9 cellular contexts compared by ENCODE assay signal in the genomic region with DNA sequence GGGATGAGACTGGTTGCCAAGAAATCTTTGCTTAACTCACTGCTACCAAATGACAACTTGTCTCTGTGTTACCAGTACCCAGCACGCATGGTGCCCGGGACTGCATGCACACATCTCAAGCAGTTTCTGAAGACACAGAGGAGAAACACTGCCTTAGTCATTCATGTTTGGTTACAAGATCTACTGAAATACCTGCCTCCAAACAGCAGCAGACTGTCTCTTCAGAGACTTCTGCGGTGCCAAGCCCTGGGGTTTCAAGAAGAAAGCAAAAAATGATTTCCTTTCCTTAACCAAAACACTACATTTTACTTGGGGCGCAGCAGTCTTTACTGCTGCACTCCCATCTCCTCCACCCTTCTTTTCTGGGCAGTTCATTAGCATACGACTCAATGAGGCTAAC. TPM values are rescaled to one million over a fixed set of nuclear protein-coding genes. Genes with fewer than 3 reads are reported as not detected.
A peak's percentile ranks its signal among the peaks of the same experiment; 100 is the strongest.
DNase-seq lines count a peak whose midpoint lies in the region; ATAC-seq and TF ChIP-seq lines count a peak whose summit lies in the region.
"Had no signal": no experiment of that assay in that cellular context is flagged by ENCODE, and none has a peak within 500 bp of the region (broad histone marks: within the 10 kb centered on the region; RNA-seq: fewer than 3 reads in every experiment).

No MANE protein-coding gene starts in this region.

- H3K9me3 Mint-ChIP-seq in MCF 10A (ENCODE audit: unreplicated experiment), result no peaks in the 10 kb centered on the region
- no peaks in the 10 kb centered on the region for H3K9me3 Mint-ChIP-seq in natural killer cell treated with Interleukin-12 subunit alpha and Interleukin-12 subunit beta and Interleukin-15 and Interleukin-18, amount 100 ng/mL, for 72 hours

- intact Hi-C loops in MCF 10A (cut with micrococcal nuclease) (no loop called here), mucosa of descending colon (cut with DNase I, micrococcal nuclease) (no loop called here)

- H3K27ac ChIP-seq in BLaER1 (0 out of 2 replicates have a peak overlapping the region, but pooled peaks have one; percentile 1), SU-DHL-6 (ENCODE audit: low read depth, low read length) (0 out of 2 replicates have a peak overlapping the region, but pooled peaks have one; percentile 76)
- H3K27ac ChIP-seq: adrenal gland had no signal

- peaks cover 89% of the 10 kb centered on the region for H3K79me2 ChIP-seq in SU-DHL-6 (ENCODE audit: insufficient read depth, low read length)

- H3K4me2 ChIP-seq in BLaER1 (peak overlapping the region; percentile 95), SU-DHL-6 (ENCODE audit: low read depth, low read length, poor library complexity, severe bottlenecking) (peak overlapping the region; percentile 90)

- no TSS peak for BruUV-seq in MCF 10A (replicated peaks; lab: Mats Ljungman, UMichigan)

- H3K27me3 Mint-ChIP-seq in MCF 10A (ENCODE audit: insufficient read depth, unreplicated experiment), result no peaks in the 10 kb centered on the region
- H3K27me3 Mint-ChIP-seq in natural killer cell treated with Interleukin-12 subunit alpha and Interleukin-12 subunit beta and Interleukin-15 and Interleukin-18, amount 100 ng/mL, for 72 hours, result no peaks in the 10 kb centered on the region

- H2AFZ ChIP-seq in SU-DHL-6 (ENCODE audit: low read depth, low read length, severe bottlenecking), result no peak overlapping the region

- H3K27me3 ChIP-seq in BLaER1, result no peaks in the 10 kb centered on the region
- H3K27me3 ChIP-seq in SU-DHL-6 (ENCODE audit: low read length), result no peaks in the 10 kb centered on the region
- H3K27me3 ChIP-seq: adrenal gland had no signal

- H3K4me1 Mint-ChIP-seq in MCF 10A (ENCODE audit: insufficient read depth, unreplicated experiment), result peaks cover 34% of the 10 kb centered on the region
- peaks cover 49 to 58% of the 10 kb centered on the region in 2 donors for H3K4me1 Mint-ChIP-seq in natural killer cell treated with Interleukin-12 subunit alpha and Interleukin-12 subunit beta and Interleukin-15 and Interleukin-18, amount 100 ng/mL, for 72 hours (ENCODE audit: low read depth in 2 of 2)

- peak overlapping the region; percentile 99 for H3K27ac Mint-ChIP-seq in MCF 10A (ENCODE audit: low read depth, unreplicated experiment)
- peak overlapping the region; percentile 77 to 99 for H3K27ac Mint-ChIP-seq in natural killer cell treated with Interleukin-12 subunit alpha and Interleukin-12 subunit beta and Interleukin-15 and Interleukin-18, amount 100 ng/mL, for 72 hours

- DNase-seq in MCF 10A (ENCODE audit: unreplicated experiment) (no peak), mucosa of descending colon (no peak), GM10266 (ENCODE audit: extremely low spot score) (no peak), epidermal melanocyte (ENCODE audit: insufficient read length, low spot score) (no peak), NCI-H345 (lab: John Stamatoyannopoulos, UW) (no peak)
- DNase-seq in natural killer cell treated with Interleukin-12 subunit alpha and Interleukin-12 subunit beta and Interleukin-15 and Interleukin-18, amount 100 ng/mL, for 72 hours (ENCODE audit: low spot score), result no peak

- peak overlapping the region; percentile 92; the same call in 1 of the 2 replicates for H3K9ac ChIP-seq in BLaER1
- H3K9ac ChIP-seq in SU-DHL-6 (ENCODE audit: low read length), result peak overlapping the region; percentile 97

- peaks cover 90% of the 10 kb centered on the region for H4K20me1 ChIP-seq in BLaER1
- H4K20me1 ChIP-seq in SU-DHL-6 (ENCODE audit: low read depth, low read length), result peaks cover 53% of the 10 kb centered on the region

- peaks cover 43% of the 10 kb centered on the region for H3K36me3 ChIP-seq in BLaER1
- H3K36me3 ChIP-seq in SU-DHL-6 (ENCODE audit: low read length), result peaks cover 19% of the 10 kb centered on the region
- no peaks in the 10 kb centered on the region for H3K36me3 ChIP-seq in mucosa of descending colon (ENCODE audit: low read depth)
- H3K36me3 ChIP-seq: adrenal gland had no signal

- H3K4me3 Mint-ChIP-seq in MCF 10A (ENCODE audit: unreplicated experiment), result peak overlapping the region; percentile 96
- peak overlapping the region; percentile 98 for H3K4me3 Mint-ChIP-seq in natural killer cell treated with Interleukin-12 subunit alpha and Interleukin-12 subunit beta and Interleukin-15 and Interleukin-18, amount 100 ng/mL, for 72 hours

- CTCF ChIA-PET in MCF 10A (lab: Yijun Ruan, JAX), result interaction anchor here (0.6 to 3.6 kb wide), 3 partner anchors 13 to 733 kb away, joined by 4 to 16 read pairs (median 9); no protein-coding TSS in a partner anchor

- H3K4me3 ChIP-seq in BLaER1 (no peak overlapping the region), SU-DHL-6 (ENCODE audit: insufficient read depth, low read length, poor library complexity, severe bottlenecking) (no peak overlapping the region), mucosa of descending colon (no peak overlapping the region)
- H3K4me3 ChIP-seq: adrenal gland had no signal

- H3K36me3 Mint-ChIP-seq in MCF 10A (ENCODE audit: insufficient read depth, unreplicated experiment), result peaks cover 41% of the 10 kb centered on the region
- peaks cover 14% of the 10 kb centered on the region for H3K36me3 Mint-ChIP-seq in natural killer cell treated with Interleukin-12 subunit alpha and Interleukin-12 subunit beta and Interleukin-15 and Interleukin-18, amount 100 ng/mL, for 72 hours

- H3K9me3 ChIP-seq in BLaER1 (no peaks in the 10 kb centered on the region), SU-DHL-6 (ENCODE audit: insufficient read depth, low read length) (no peaks in the 10 kb centered on the region), mucosa of descending colon (no peaks in the 10 kb centered on the region)
- H3K9me3 ChIP-seq: adrenal gland had no signal

- H3K4me1 ChIP-seq in BLaER1 (peaks cover 35% of the 10 kb centered on the region), mucosa of descending colon (ENCODE audit: low read depth) (peaks cover 35% of the 10 kb centered on the region)

- no peaks in the 10 kb centered on the region for H3K9me2 ChIP-seq in SU-DHL-6 (replicated peaks; ENCODE audit: insufficient read depth, low read length)

- POLR2A ChIA-PET in MCF 10A (lab: Yijun Ruan, JAX), result interaction anchor here (2.9 to 5.6 kb wide), 2 partner anchors 13 to 14 kb away, joined by 20 to 161 read pairs; no protein-coding TSS in a partner anchor

- TF ChIP-seq CTCF in SU-DHL-6 (IDR thresholded peaks at IDR 0.05; ENCODE audit: insufficient read depth, low read length, poor library complexity, severe bottlenecking), result no peak
- no peak for TF ChIP-seq CTCF in MCF 10A (IDR thresholded peaks at IDR 0.05; ENCODE audit: unreplicated experiment)
- no peak for TF ChIP-seq CTCF in mucosa of descending colon (IDR thresholded peaks at IDR 0.05)
- no peak for TF ChIP-seq CTCF in GM10266 (IDR thresholded peaks at IDR 0.05; ENCODE audit: control insufficient read depth, insufficient read depth, low read depth, missing control alignments)

- no peaks in the 10 kb centered on the region; the same call in 1 of the 2 replicates for H3F3A ChIP-seq in SU-DHL-6 (ENCODE audit: insufficient read depth)

- ATAC-seq in natural killer cell treated with Interleukin-12 subunit alpha and Interleukin-12 subunit beta and Interleukin-15 and Interleukin-18, amount 100 ng/mL, for 72 hours, result no peak
- no peak for ATAC-seq in mucosa of descending colon

RNA-seq across cellular contexts. Expression of gene NAP1L4, which starts 4.2 kb away (rescaled TPM):
- 103 TPM in 2 replicates for total RNA-seq in MCF 10A (2022)
- 100 to 1,000 TPM; 160 to 222 TPM for total RNA-seq in natural killer cell treated with Interleukin-12 subunit alpha and Interleukin-12 subunit beta and Interleukin-15 and Interleukin-18, amount 100 ng/mL, for 72 hours
- total RNA-seq in mucosa of descending colon, result 100 to 1,000 TPM in 1 of 3 donors, 10 to 100 TPM in 2; 94.0 to 116 (median 99.8) TPM

RNA-seq across cellular contexts. Expression of gene PHLDA2, which starts 58.7 kb away (rescaled TPM):
- total RNA-seq in MCF 10A (2022) (118 and 135 TPM in 2 replicates), mucosa of descending colon (10 to 100 TPM in 2 of 3 donors, 1 to 10 TPM in 1; 8.9 to 25.6 (median 23.9) TPM)
- 1 to 10 TPM; 3.0 to 4.5 TPM for total RNA-seq in natural killer cell treated with Interleukin-12 subunit alpha and Interleukin-12 subunit beta and Interleukin-15 and Interleukin-18, amount 100 ng/mL, for 72 hours
